8 cellular contexts compared by ENCODE assay signal in the genomic region with DNA sequence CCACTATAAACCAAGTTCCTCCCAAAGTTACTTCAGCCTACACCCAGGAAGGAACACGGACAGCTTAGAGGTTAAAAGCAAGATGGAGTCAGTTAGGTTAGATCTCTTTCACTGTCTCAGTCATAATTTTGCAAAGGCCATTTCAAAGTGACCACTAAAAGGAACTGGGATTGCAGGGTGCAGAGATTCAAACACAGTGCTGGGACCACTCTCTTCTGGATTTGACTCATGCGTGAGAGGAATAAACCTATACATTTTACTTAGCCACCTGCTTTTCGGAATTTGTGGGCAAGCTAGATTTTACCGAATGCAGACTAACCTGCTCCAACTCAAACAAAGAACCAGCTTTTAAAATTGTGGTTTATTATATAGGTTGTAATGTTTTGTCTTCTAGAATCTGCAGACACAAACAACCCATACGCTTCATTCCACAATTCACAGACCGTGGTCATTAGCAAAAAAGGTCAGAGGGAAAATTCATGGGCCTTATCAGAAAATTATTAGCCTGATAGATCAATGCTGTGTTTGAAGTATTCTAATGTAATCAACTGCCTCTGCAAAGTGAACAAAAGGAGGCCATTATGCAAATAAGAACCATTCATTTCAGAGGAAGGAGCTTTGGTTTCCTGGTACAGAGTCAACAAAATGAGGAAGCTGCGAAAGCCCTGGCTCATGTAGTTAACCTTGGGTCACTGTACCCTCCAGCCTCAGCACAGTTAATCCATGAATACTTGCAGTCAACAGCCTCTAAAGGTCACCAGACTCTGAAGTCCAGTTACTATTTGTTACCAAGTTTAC.
DNase-seq lines count a peak whose midpoint lies in the region; ATAC-seq, FAIRE-seq and TF ChIP-seq lines count a peak whose summit lies in the region.

No MANE protein-coding gene starts in this region.

- FAIRE-seq in endothelial cell of umbilical vein (lab: Jason Lieb, UNC), result peak; percentile 96

- 56 to 63% methylated on average over 6 to 7 of the region's 7 CpGs for WGBS in transverse colon (ENCODE audit: low coverage in 1 of 2), 2 donors
- WGBS in esophagus muscularis mucosa, result 80% methylated on average over 7 of the region's 7 CpGs

- no peaks in the 10 kb centered on the region for H3K27me3 ChIP-seq in endothelial cell of umbilical vein (ENCODE audit: control insufficient read depth in 2 of 2, insufficient read depth in 2 of 2, low read length in 2 of 2)
- H3K27me3 ChIP-seq in transverse colon, result no peaks in the 10 kb centered on the region
- H3K27me3 ChIP-seq in esophagus muscularis mucosa, result no peaks in the 10 kb centered on the region

- POLR2A ChIA-PET in endothelial cell of umbilical vein (lab: Charles Lee), result interaction anchor here (1.0 kb wide), 1 partner anchor 342 kb away, joined by 3 read pairs; no protein-coding TSS in a partner anchor

- H4K20me1 ChIP-seq in endothelial cell of umbilical vein (replicated peaks; ENCODE audit: control insufficient read depth, extremely low read depth, insufficient read depth, low read length), result no peaks in the 10 kb centered on the region

- H3K9me3 ChIP-seq in endothelial cell of umbilical vein (replicated peaks; ENCODE audit: control insufficient read depth, insufficient read depth, low read length) (no peaks in the 10 kb centered on the region), transverse colon (peaks cover 0 to 4% of the 10 kb centered on the region in 2 donors), esophagus muscularis mucosa (peaks cover 0 to 6% (median 2%) of the 10 kb centered on the region in 4 donors)

- no peaks in the 10 kb centered on the region for H3K36me3 ChIP-seq in endothelial cell of umbilical vein (ENCODE audit: control insufficient read depth in 2 of 2, extremely low read depth in 1 of 2, insufficient read depth in 2 of 2, low read length in 2 of 2)
- no peaks in the 10 kb centered on the region for H3K36me3 ChIP-seq in transverse colon
- no peaks in the 10 kb centered on the region for H3K36me3 ChIP-seq in esophagus muscularis mucosa

- CTCF ChIA-PET in endothelial cell of umbilical vein (lab: Charles Lee), result interaction anchor here (0.7 to 1.5 kb wide), 6 partner anchors 14 to 529 kb away, joined by 3 to 5 read pairs (median 3); no protein-coding TSS in a partner anchor

- TF ChIP-seq CTCF in GM20000 (IDR thresholded peaks at IDR 0.05; ENCODE audit: extremely low read depth, missing control alignments), result no peak
- no peak for TF ChIP-seq CTCF in endothelial cell of umbilical vein (IDR thresholded peaks at IDR 0.05; ENCODE audit: extremely low read depth in 1 of 2, insufficient read depth in 1 of 2, low read depth in 1 of 2, low read length in 2 of 2)
- TF ChIP-seq CTCF in transverse colon (IDR thresholded peaks at IDR 0.05), result no peak
- no peak for TF ChIP-seq CTCF in esophagus muscularis mucosa (IDR thresholded peaks at IDR 0.05)

- H3K4me2 ChIP-seq in endothelial cell of umbilical vein (ENCODE audit: insufficient read depth, low read length), result peak overlapping the region; percentile 58

- no peak overlapping the region for H3K9ac ChIP-seq in endothelial cell of umbilical vein (replicated peaks; ENCODE audit: extremely low read depth, insufficient read depth, low read length)

- H2AFZ ChIP-seq in endothelial cell of umbilical vein (ENCODE audit: low read depth, low read length), result peak overlapping the region; percentile 3

- peak; percentile 24 for TF ChIP-seq POLR2A in endothelial cell of umbilical vein (IDR thresholded peaks at IDR 0.05; ENCODE audit: low read depth, low read length)
- no peak for TF ChIP-seq POLR2A in transverse colon (IDR thresholded peaks at IDR 0.05)
- no peak for TF ChIP-seq POLR2A in esophagus muscularis mucosa (IDR thresholded peaks at IDR 0.05; ENCODE audit: low read depth)

- in situ Hi-C loops in transverse colon (cut with MboI; ENCODE audit: low pct_ligation_motif_present in 1 of 4, low pct_unique_long_range_greater_than_20kb in 1 of 4, low sequenced_read_pairs in 3 of 4), result no loop called here

- H3K79me2 ChIP-seq in endothelial cell of umbilical vein (ENCODE audit: control insufficient read depth, insufficient read depth, low read length), result no peaks in the 10 kb centered on the region

- H3K27ac ChIP-seq in endothelial cell of umbilical vein (ENCODE audit: insufficient read depth, low read depth, low read length), result peak overlapping the region; percentile 21
- H3K27ac ChIP-seq in transverse colon, result peak overlapping the region; percentile 33 to 63 (median 44)
- H3K27ac ChIP-seq in esophagus muscularis mucosa (replicated peaks in 1 of 4), result no peak overlapping the region

- no peak for TF ChIP-seq EP300 in transverse colon (IDR thresholded peaks at IDR 0.05; ENCODE audit: low read depth)
- TF ChIP-seq EP300 in esophagus muscularis mucosa (IDR thresholded peaks at IDR 0.05), result no peak

- intact Hi-C loops in endothelial cell of umbilical vein (cut with micrococcal nuclease), result no loop called here
- intact Hi-C loops in transverse colon (cut with DNase I; ENCODE audit: low total_unique reads), result no loop called here
- intact Hi-C loops in esophagus muscularis mucosa (cut with DNase I), result no loop called here

- DNase-seq in DMS153 treated with DMSO at 0.1 percent for 48 hours (lab: John Stamatoyannopoulos, UW; ENCODE audit: unreplicated experiment) (peak; percentile 6), GM20000 (ENCODE audit: low spot score) (peak; percentile 23), endothelial cell of umbilical vein (ENCODE audit: low read depth, low spot score) (peak; percentile 94), transverse colon (peak; percentile 60), GM19238 (ENCODE audit: insufficient read length, low spot score) (no peak), GOT3 (lab: John Stamatoyannopoulos, UW) (no peak), esophagus muscularis mucosa (ENCODE audit: extremely low spot score) (no peak)

- ATAC-seq in HG03521 (IDR thresholded peaks at IDR 0.05; ENCODE audit: unreplicated experiment), result peak; percentile 67

- H3K4me1 ChIP-seq in endothelial cell of umbilical vein (ENCODE audit: control insufficient read depth, extremely low read depth, insufficient read depth, low read length), result peaks cover 48% of the 10 kb centered on the region
- peaks cover 0 to 31% (median 10%) of the 10 kb centered on the region in 4 donors for H3K4me1 ChIP-seq in transverse colon
- peaks cover 6 to 17% (median 12%) of the 10 kb centered on the region in 4 donors for H3K4me1 ChIP-seq in esophagus muscularis mucosa

- dilution Hi-C loops in endothelial cell of umbilical vein (cut with MboI; ENCODE audit: extremely low pct_ligation_motif_present, low sequenced_read_pairs), result no loop called here

- H3K4me3 ChIP-seq in endothelial cell of umbilical vein (replicated peaks in 1 of 3; ENCODE audit: insufficient read depth in 1 of 3, low read depth in 1 of 3, low read length in 3 of 3) (no peak overlapping the region), transverse colon (no peak overlapping the region), esophagus muscularis mucosa (no peak overlapping the region)

- no TSS peak for BruUV-seq in endothelial cell of umbilical vein (replicated peaks; lab: Mats Ljungman, UMichigan)

- H3K9me1 ChIP-seq in endothelial cell of umbilical vein (replicated peaks; ENCODE audit: control insufficient read depth, extremely low read depth, insufficient read depth, low read length), result no peaks in the 10 kb centered on the region

TF ChIP-seq in endothelial cell of umbilical vein, 7 proteins besides CTCF, POLR2A, EP300 and RAD21:
- no peak for TF ChIP-seq MYC (IDR thresholded peaks at IDR 0.05; ENCODE audit: low read depth, low read length)
- peak; percentile 76 for TF ChIP-seq GATA2 (IDR thresholded peaks at IDR 0.05; ENCODE audit: insufficient read depth, insufficient read length, low read depth, low read length)
- TF ChIP-seq EZH2 (IDR thresholded peaks at IDR 0.05; ENCODE audit: borderline replicate concordance, low read depth, low read length, severe bottlenecking), result no peak
- TF ChIP-seq POLR2AphosphoS5 (IDR thresholded peaks at IDR 0.05; ENCODE audit: insufficient read depth, low read depth, low read length), result peak; percentile 69
- TF ChIP-seq FOS (IDR thresholded peaks at IDR 0.05; ENCODE audit: borderline replicate concordance, insufficient read depth, low read length), result peak; percentile 41

Comparison
In these comparisons a context has a peak if more than half of its experiments do, and no peak if none do; other contexts are left out.
1. DNase-seq: peak in DMS153 treated with DMSO at 0.1 percent for 48 hours (single experiment), GM20000 (single experiment), endothelial cell of umbilical vein (single experiment) and transverse colon (single experiment); none in GM19238 (single experiment), GOT3 (single experiment) and esophagus muscularis mucosa (single experiment).
2. H3K27ac ChIP-seq: peak in endothelial cell of umbilical vein (single experiment) and transverse colon (4 of 4); none in esophagus muscularis mucosa (0 of 4).